ENCODE assay signal across 24 cellular contexts in the genomic region with DNA sequence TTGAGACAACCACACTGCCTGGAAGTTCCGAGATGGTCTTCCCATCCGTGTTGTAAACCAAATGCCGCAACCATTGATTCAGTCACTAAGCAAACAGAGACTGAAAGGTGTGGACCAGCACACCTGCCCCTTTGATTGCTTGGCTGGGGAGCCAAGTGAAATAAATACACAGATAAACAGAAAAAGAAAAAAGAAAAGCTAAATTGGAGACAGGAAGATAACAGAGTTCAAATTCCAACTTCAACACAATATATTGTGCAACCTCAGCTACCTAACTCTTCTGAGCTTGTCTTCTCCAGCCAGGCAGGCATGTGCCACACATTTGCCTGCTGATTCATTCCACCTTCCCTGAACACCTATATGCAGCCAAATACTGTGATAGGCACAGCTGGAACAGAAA.
DNase-seq lines count a peak whose midpoint lies in the region; ATAC-seq, FAIRE-seq and TF ChIP-seq lines count a peak whose summit lies in the region.
"Had no signal": no experiment of that assay in that cellular context is flagged by ENCODE, and none has a peak within 500 bp of the region (broad histone marks: within the 10 kb centered on the region; RNA-seq: fewer than 3 reads in every experiment).

No MANE protein-coding gene starts in this region.

- no TSS peak for BruUV-seq in OCI-LY7 (replicated peaks; lab: Mats Ljungman, UMichigan)

- H3K4me2 ChIP-seq in OCI-LY7 (ENCODE audit: low read length): no peak overlapping the region
- H3K4me2 ChIP-seq: KMS-11 had no signal

- intact Hi-C loops in body of pancreas (cut with DNase I) (no loop called here), pancreas (cut with DNase I) (no loop called here), OCI-LY7 (cut with micrococcal nuclease; ENCODE audit: unreplicated experiment) (no loop called here)
- intact Hi-C loops in activated T-helper 2 cell treated with anti-CD3 and anti-CD28 coated beads, Interferon-gamma antibody, Interleukin-2, Interleukin-4, amounts not matched to agents 10 μg/mL and 5 μg/mL and 100 μg/mL, durations not matched to agents 14 hours and 24 hours and 36 hours (cut with micrococcal nuclease): no loop called here

- H2AFZ ChIP-seq in OCI-LY7 (ENCODE audit: low read length): no peak overlapping the region

- no peak overlapping the region for H3K4me3 Mint-ChIP-seq in activated T-helper 2 cell treated with anti-CD3 and anti-CD28 coated beads, Interferon-gamma antibody, Interleukin-2, Interleukin-4, amounts not matched to agents 10 μg/mL and 5 μg/mL and 100 μg/mL, durations not matched to agents 14 hours and 24 hours and 36 hours (ENCODE audit: low read depth)
- H3K4me3 Mint-ChIP-seq: activated CD4-positive, alpha-beta T cell treated with anti-CD3 and anti-CD28 coated beads, Interleukin-2, amount 10 ng/mL, durations not matched to agents 7 days and 5 days; activated naive CD8-positive, alpha-beta T cell; nephron had no signal

- no peaks in the 10 kb centered on the region for H3K9me2 ChIP-seq in OCI-LY7 (ENCODE audit: insufficient read depth, low read length)

- TF ChIP-seq CTCF in body of pancreas (IDR thresholded peaks at IDR 0.05): no peak
- no peak for TF ChIP-seq CTCF in pancreas (IDR thresholded peaks at IDR 0.05)
- no peak for TF ChIP-seq CTCF in OCI-LY7 (conservative IDR thresholded peaks at IDR 0.05; ENCODE audit: low read length)

- peaks cover 19% of the 10 kb centered on the region for H3K4me1 ChIP-seq in body of pancreas
- peaks cover 6 to 26% (median 14%) of the 10 kb centered on the region in 3 donors for H3K4me1 ChIP-seq in pancreas
- H3K4me1 ChIP-seq in OCI-LY7 (ENCODE audit: insufficient read depth, low read length, poor library complexity, severe bottlenecking): no peaks in the 10 kb centered on the region
- H3K4me1 ChIP-seq in effector memory CD4-positive, alpha-beta T cell (ENCODE audit: control insufficient read depth, insufficient read depth, low read length, poor library complexity, severe bottlenecking): no peaks in the 10 kb centered on the region

- H4K20me1 ChIP-seq in OCI-LY7 (ENCODE audit: insufficient read depth, low read length): no peaks in the 10 kb centered on the region

- no peaks in the 10 kb centered on the region for H3K36me3 Mint-ChIP-seq in activated T-helper 2 cell treated with anti-CD3 and anti-CD28 coated beads, Interferon-gamma antibody, Interleukin-2, Interleukin-4, amounts not matched to agents 10 μg/mL and 5 μg/mL and 100 μg/mL, durations not matched to agents 14 hours and 24 hours and 36 hours (ENCODE audit: low read depth)
- H3K36me3 Mint-ChIP-seq: activated naive CD8-positive, alpha-beta T cell had no signal

- DNase-seq in DMS53 treated with DMSO at 0.1 percent for 48 hours (lab: John Stamatoyannopoulos, UW; ENCODE audit: unreplicated experiment): peak; percentile 71
- DNase-seq in NCI-H2081 treated with DMSO at 0.1 percent for 48 hours (lab: John Stamatoyannopoulos, UW): peak; percentile 73
- DNase-seq in body of pancreas: peak; percentile 57 to 83 (median 75)
- DNase-seq in pancreas: peak in 4 of 6 donors; percentile 52 to 71 (median 61)
- no peak for DNase-seq in OCI-LY7 (ENCODE audit: low spot score)
- no peak for DNase-seq in pons (ENCODE audit: low spot score)
- no peak for DNase-seq in activated T-helper 2 cell treated with anti-CD3 and anti-CD28 coated beads, Interferon-gamma antibody, Interleukin-2, Interleukin-4, amounts not matched to agents 10 μg/mL and 5 μg/mL and 100 μg/mL, durations not matched to agents 14 hours and 24 hours and 36 hours (ENCODE audit: low spot score)
- no peak for DNase-seq in effector memory CD4-positive, alpha-beta T cell
- DNase-seq: activated CD4-positive, alpha-beta T cell treated with anti-CD3 and anti-CD28 coated beads, Interleukin-2, amount 10 ng/mL, durations not matched to agents 7 days and 5 days; glutamatergic neuron; NCI-H187; NCI-H446; ovary; sigmoid colon; T-helper 2 cell had no signal

- no peak for FAIRE-seq in pancreas (lab: Jason Lieb, UNC)
- FAIRE-seq: endometrium, GM18507, urothelium cell line had no signal

- H3K36me3 ChIP-seq in body of pancreas (replicated peaks in 1 of 2; ENCODE audit: insufficient read depth in 1 of 2, low read depth in 2 of 2) (no peaks in the 10 kb centered on the region), pancreas (no peaks in the 10 kb centered on the region), OCI-LY7 (ENCODE audit: insufficient read depth, low read length) (no peaks in the 10 kb centered on the region)
- H3K36me3 ChIP-seq in effector memory CD4-positive, alpha-beta T cell (ENCODE audit: control insufficient read depth, insufficient read depth, low read length): no peaks in the 10 kb centered on the region
- H3K36me3 ChIP-seq: ovary, sigmoid colon had no signal

- H3K9me3 ChIP-seq in body of pancreas (no peaks in the 10 kb centered on the region), pancreas (no peaks in the 10 kb centered on the region), OCI-LY7 (ENCODE audit: low read length) (no peaks in the 10 kb centered on the region)
- H3K9me3 ChIP-seq in effector memory CD4-positive, alpha-beta T cell (ENCODE audit: control insufficient read depth, low read length): no peaks in the 10 kb centered on the region
- H3K9me3 ChIP-seq: ovary, sigmoid colon had no signal

- POLR2A ChIA-PET in OCI-LY7 (lab: Charles Lee): no interaction called here

- ATAC-seq in body of pancreas: peak; percentile 98
- peak; percentile 96 to 99 (median 98) for ATAC-seq in pancreas

- H3K79me2 ChIP-seq in OCI-LY7 (ENCODE audit: insufficient read depth, low read depth, low read length): no peaks in the 10 kb centered on the region

- CTCF ChIA-PET in OCI-LY7 (lab: Charles Lee; ENCODE audit: unreplicated experiment): no interaction called here

- H3K4me1 Mint-ChIP-seq in activated T-helper 2 cell treated with anti-CD3 and anti-CD28 coated beads, Interferon-gamma antibody, Interleukin-2, Interleukin-4, amounts not matched to agents 10 μg/mL and 5 μg/mL and 100 μg/mL, durations not matched to agents 14 hours and 24 hours and 36 hours (ENCODE audit: low read depth): no peaks in the 10 kb centered on the region
- H3K4me1 Mint-ChIP-seq: activated CD4-positive, alpha-beta T cell treated with anti-CD3 and anti-CD28 coated beads, Interleukin-2, amount 10 ng/mL, durations not matched to agents 7 days and 5 days; nephron had no signal

- no peaks in the 10 kb centered on the region for H3K27me3 ChIP-seq in body of pancreas
- no peaks in the 10 kb centered on the region for H3K27me3 ChIP-seq in pancreas
- H3K27me3 ChIP-seq in effector memory CD4-positive, alpha-beta T cell (replicated peaks; ENCODE audit: control insufficient read depth, insufficient read depth, low read length, poor library complexity, severe bottlenecking): no peaks in the 10 kb centered on the region
- H3K27me3 ChIP-seq: ovary, sigmoid colon had no signal

- no peak overlapping the region for H3K27ac Mint-ChIP-seq in activated T-helper 2 cell treated with anti-CD3 and anti-CD28 coated beads, Interferon-gamma antibody, Interleukin-2, Interleukin-4, amounts not matched to agents 10 μg/mL and 5 μg/mL and 100 μg/mL, durations not matched to agents 14 hours and 24 hours and 36 hours
- H3K27ac Mint-ChIP-seq: activated CD4-positive, alpha-beta T cell treated with anti-CD3 and anti-CD28 coated beads, Interleukin-2, amount 10 ng/mL, durations not matched to agents 7 days and 5 days; activated naive CD8-positive, alpha-beta T cell; nephron had no signal

- no peak overlapping the region for H3K4me3 ChIP-seq in body of pancreas
- H3K4me3 ChIP-seq in pancreas: no peak overlapping the region
- H3K4me3 ChIP-seq in OCI-LY7 (ENCODE audit: low read depth, low read length, poor library complexity, severe bottlenecking): no peak overlapping the region
- H3K4me3 ChIP-seq in effector memory CD4-positive, alpha-beta T cell (ENCODE audit: insufficient read depth, low read depth, low read length, poor library complexity, severe bottlenecking): no peak overlapping the region
- H3K4me3 ChIP-seq: ovary, sigmoid colon, SK-N-MC had no signal

- 13 to 26% methylated on average over 3 of the region's 3 CpGs for WGBS in body of pancreas, 2 donors
- WGBS in pancreas, 2 donors: 3 to 11% methylated on average over 3 of the region's 3 CpGs

- no peaks in the 10 kb centered on the region for H3K27me3 Mint-ChIP-seq in activated T-helper 2 cell treated with anti-CD3 and anti-CD28 coated beads, Interferon-gamma antibody, Interleukin-2, Interleukin-4, amounts not matched to agents 10 μg/mL and 5 μg/mL and 100 μg/mL, durations not matched to agents 14 hours and 24 hours and 36 hours (ENCODE audit: low read depth)
- H3K27me3 Mint-ChIP-seq: activated CD4-positive, alpha-beta T cell treated with anti-CD3 and anti-CD28 coated beads, Interleukin-2, amount 10 ng/mL, durations not matched to agents 7 days and 5 days; activated naive CD8-positive, alpha-beta T cell; brain had no signal

- H3K9me3 Mint-ChIP-seq in activated T-helper 2 cell treated with anti-CD3 and anti-CD28 coated beads, Interferon-gamma antibody, Interleukin-2, Interleukin-4, amounts not matched to agents 10 μg/mL and 5 μg/mL and 100 μg/mL, durations not matched to agents 14 hours and 24 hours and 36 hours: no peaks in the 10 kb centered on the region
- H3K9me3 Mint-ChIP-seq: activated CD4-positive, alpha-beta T cell treated with anti-CD3 and anti-CD28 coated beads, Interleukin-2, amount 10 ng/mL, durations not matched to agents 7 days and 5 days; nephron had no signal

- no peak for TF ChIP-seq POLR2A in body of pancreas (IDR thresholded peaks at IDR 0.05)

- H3K27ac ChIP-seq in body of pancreas (peak overlapping the region in 3 of 4 donors; percentile 42 to 54 (median 44)), pancreas (peak overlapping the region in 1 of 4 donors; percentile 50), OCI-LY7 (ENCODE audit: low read depth, low read length, poor library complexity, severe bottlenecking) (no peak overlapping the region)
- no peak overlapping the region for H3K27ac ChIP-seq in effector memory CD4-positive, alpha-beta T cell (ENCODE audit: insufficient read depth, low read length, poor library complexity, severe bottlenecking)
- H3K27ac ChIP-seq: C4-2B, KMS-11, ovary, sigmoid colon, SK-N-MC had no signal

Comparison
In these comparisons a context has a peak if more than half of its experiments do, and no peak if none do; other contexts are left out.
1. DNase-seq: peak in DMS53 treated with DMSO at 0.1 percent for 48 hours (single experiment), NCI-H2081 treated with DMSO at 0.1 percent for 48 hours (single experiment), body of pancreas (4 of 4) and pancreas (4 of 6); none in OCI-LY7 (single experiment), pons (single experiment), activated T-helper 2 cell treated with anti-CD3 and anti-CD28 coated beads, Interferon-gamma antibody, Interleukin-2, Interleukin-4, amounts not matched to agents 10 μg/mL and 5 μg/mL and 100 μg/mL, durations not matched to agents 14 hours and 24 hours and 36 hours (single experiment) and effector memory CD4-positive, alpha-beta T cell (0 of 3).
2. H3K27ac ChIP-seq: peak in body of pancreas (3 of 4); none in OCI-LY7 (single experiment) and effector memory CD4-positive, alpha-beta T cell (single experiment).